8 cellular contexts compared by ENCODE assay signal in genomic region chr13:111115841-111116500, GRCh38. TPM values are rescaled to one million over a fixed set of nuclear protein-coding genes. Genes with fewer than 3 reads are reported as not detected.
DNase-seq lines count a peak whose midpoint lies in the region; ATAC-seq and TF ChIP-seq lines count a peak whose summit lies in the region.

No MANE protein-coding gene starts in this region.

- no peaks in the 10 kb centered on the region for H3K36me3 Mint-ChIP-seq in T-helper 2 cell treated with Interferon-gamma antibody and Interleukin-4, amounts not matched to agents 5 μg/mL and 100 μg/mL, for 36 hours (ENCODE audit: low read depth)
- no peaks in the 10 kb centered on the region for H3K36me3 Mint-ChIP-seq in activated CD8-positive, alpha-beta T cell treated with anti-CD3 and anti-CD28 coated beads for 36 hours (ENCODE audit: low read depth)

- no peak overlapping the region for H3K4me2 ChIP-seq in Karpas-422 (ENCODE audit: low read depth, low read length, poor library complexity, severe bottlenecking)

- no peaks in the 10 kb centered on the region for H3K9me2 ChIP-seq in Karpas-422 (replicated peaks; ENCODE audit: insufficient read depth, low read length)

- H3K27me3 ChIP-seq in Karpas-422 (ENCODE audit: low read length), result no peaks in the 10 kb centered on the region

- DNase-seq in T-helper 2 cell treated with Interferon-gamma antibody and Interleukin-4, amounts not matched to agents 5 μg/mL and 100 μg/mL, for 36 hours (ENCODE audit: low spot score), result no peak
- DNase-seq in T-helper 2 cell, result no peak
- no peak for DNase-seq in activated CD8-positive, alpha-beta T cell treated with anti-CD3 and anti-CD28 coated beads for 36 hours
- peak; percentile 74 for DNase-seq in left ventricle myocardium superior
- peak; percentile 21 for DNase-seq in renal cortical epithelial cell (ENCODE audit: low read depth)
- DNase-seq in NAMALWA (ENCODE audit: low spot score), result no peak
- no peak for DNase-seq in NCI-H2029 (lab: John Stamatoyannopoulos, UW)
- DNase-seq in Karpas-422, result no peak

- H3K27ac ChIP-seq in Karpas-422 (ENCODE audit: low read length), result no peak overlapping the region

- H3K27ac Mint-ChIP-seq in T-helper 2 cell treated with Interferon-gamma antibody and Interleukin-4, amounts not matched to agents 5 μg/mL and 100 μg/mL, for 36 hours, result peak overlapping the region; percentile 42
- no peak overlapping the region for H3K27ac Mint-ChIP-seq in activated CD8-positive, alpha-beta T cell treated with anti-CD3 and anti-CD28 coated beads for 36 hours

- intact Hi-C loops in activated CD8-positive, alpha-beta T cell treated with anti-CD3 and anti-CD28 coated beads for 36 hours (cut with micrococcal nuclease), result no loop called here
- intact Hi-C loops in left ventricle myocardium superior (cut with micrococcal nuclease), result no loop called here

- H3K9ac ChIP-seq in Karpas-422 (ENCODE audit: low read length), result no peak overlapping the region

- peak overlapping the region; percentile 71 for H3K4me3 Mint-ChIP-seq in T-helper 2 cell treated with Interferon-gamma antibody and Interleukin-4, amounts not matched to agents 5 μg/mL and 100 μg/mL, for 36 hours
- peak overlapping the region; percentile 68 for H3K4me3 Mint-ChIP-seq in activated CD8-positive, alpha-beta T cell treated with anti-CD3 and anti-CD28 coated beads for 36 hours

- H3K9me3 ChIP-seq in Karpas-422 (ENCODE audit: low read length), result no peaks in the 10 kb centered on the region

- no peak for ATAC-seq in activated CD8-positive, alpha-beta T cell treated with anti-CD3 and anti-CD28 coated beads for 36 hours
- ATAC-seq in left ventricle myocardium superior, result peak; percentile 81

- no peak overlapping the region for H2AFZ ChIP-seq in Karpas-422 (ENCODE audit: low read length)

- H3K4me1 Mint-ChIP-seq in T-helper 2 cell treated with Interferon-gamma antibody and Interleukin-4, amounts not matched to agents 5 μg/mL and 100 μg/mL, for 36 hours (ENCODE audit: low read depth), result peaks cover 8% of the 10 kb centered on the region
- H3K4me1 Mint-ChIP-seq in activated CD8-positive, alpha-beta T cell treated with anti-CD3 and anti-CD28 coated beads for 36 hours (ENCODE audit: low read depth), result peaks cover 14% of the 10 kb centered on the region

- peaks cover 5% of the 10 kb centered on the region for H3K4me1 ChIP-seq in Karpas-422 (ENCODE audit: low read length)

- H3K27me3 Mint-ChIP-seq in T-helper 2 cell treated with Interferon-gamma antibody and Interleukin-4, amounts not matched to agents 5 μg/mL and 100 μg/mL, for 36 hours (ENCODE audit: low read depth), result peaks cover 83% of the 10 kb centered on the region
- H3K27me3 Mint-ChIP-seq in activated CD8-positive, alpha-beta T cell treated with anti-CD3 and anti-CD28 coated beads for 36 hours, result peaks cover 64% of the 10 kb centered on the region

- no peak for TF ChIP-seq CTCF in activated CD8-positive, alpha-beta T cell treated with anti-CD3 and anti-CD28 coated beads for 36 hours (IDR thresholded peaks at IDR 0.05)

- POLR2A ChIA-PET in activated CD8-positive, alpha-beta T cell treated with anti-CD3 and anti-CD28 coated beads for 36 hours (lab: Charles Lee), result no interaction called here

- no peaks in the 10 kb centered on the region for H3K9me3 Mint-ChIP-seq in T-helper 2 cell treated with Interferon-gamma antibody and Interleukin-4, amounts not matched to agents 5 μg/mL and 100 μg/mL, for 36 hours
- H3K9me3 Mint-ChIP-seq in activated CD8-positive, alpha-beta T cell treated with anti-CD3 and anti-CD28 coated beads for 36 hours, result no peaks in the 10 kb centered on the region

- no peaks in the 10 kb centered on the region for H3K36me3 ChIP-seq in Karpas-422 (ENCODE audit: insufficient read depth, low read length)

- H3K79me2 ChIP-seq in Karpas-422 (ENCODE audit: low read length), result no peaks in the 10 kb centered on the region

- H4K20me1 ChIP-seq in Karpas-422 (ENCODE audit: insufficient read depth, low read depth, low read length), result no peaks in the 10 kb centered on the region

- no peak overlapping the region for H3K4me3 ChIP-seq in Karpas-422 (ENCODE audit: low read length)

- CTCF ChIA-PET in activated CD8-positive, alpha-beta T cell treated with anti-CD3 and anti-CD28 coated beads for 36 hours (lab: Charles Lee), result interaction anchor here (1.1 to 1.2 kb wide), 2 partner anchors 14 to 48 kb away, joined by 3 read pairs; no protein-coding TSS in a partner anchor

RNA-seq across cellular contexts. Expression of gene ARHGEF7, which starts 0.9 kb away (rescaled TPM):
- 10 to 100 TPM; 67.0 to 71.2 TPM for total RNA-seq in activated CD8-positive, alpha-beta T cell treated with anti-CD3 and anti-CD28 coated beads for 36 hours
- total RNA-seq in left ventricle myocardium superior (56.2 TPM), renal cortical epithelial cell (19.1 and 37.6 TPM in 2 replicates)
- total RNA-seq in Karpas-422 (2014; rRNA removed; shearing (Covaris generic); ENCODE audit: low replicate concordance), result 90.6 and 100 TPM in 2 replicates

Comparison
In these comparisons a context has a peak if more than half of its experiments do, and no peak if none do; other contexts are left out.
1. DNase-seq: peak in left ventricle myocardium superior (single experiment) and renal cortical epithelial cell (single experiment); none in T-helper 2 cell treated with Interferon-gamma antibody and Interleukin-4, amounts not matched to agents 5 μg/mL and 100 μg/mL, for 36 hours (single experiment), T-helper 2 cell (0 of 5), activated CD8-positive, alpha-beta T cell treated with anti-CD3 and anti-CD28 coated beads for 36 hours (single experiment), NAMALWA (single experiment), NCI-H2029 (single experiment) and Karpas-422 (single experiment).